In genomic region chr7:91080351-91080750, GRCh38 we compare ENCODE assay signal across 27 cellular contexts.
"Had no signal": no experiment of that assay in that cellular context is flagged by ENCODE, and none has a peak within 500 bp of the region (broad histone marks: within the 10 kb centered on the region; RNA-seq: fewer than 3 reads in every experiment).

No MANE protein-coding gene starts in this region.

- H3K27ac Mint-ChIP-seq: activated CD4-positive, alpha-beta T cell treated with anti-CD3 and anti-CD28 coated beads, Interleukin-2, amount 10 ng/mL, durations not matched to agents 24 days and 14 days; activated CD8-positive, alpha-beta memory T cell treated with anti-CD3 and anti-CD28 coated beads, Interleukin-2, amount 10 ng/mL, durations not matched to agents 7 days and 5 days; activated naive CD4-positive, alpha-beta T cell treated with anti-CD3 and anti-CD28 coated beads, Interleukin-2, amount 50 U/mL, for 72 hours; activated naive CD8-positive, alpha-beta T cell treated with anti-CD3 and anti-CD28 coated beads, Interleukin-2, amount 50 U/mL, for 24 hours; activated T-cell treated with anti-CD3 and anti-CD28 coated beads, Interleukin-2, amount 50 U/mL, for 24 hours; brain; T-helper 1 cell treated with Interleukin-12 subunit alpha and Interleukin-12 subunit beta and Interleukin-4 antibody, amounts not matched to agents 30 μg/mL and 1 μg/mL, for 36 hours had no signal

- H3K27ac ChIP-seq: KMS-11, Peyer's patch, RWPE1 had no signal

- H3K4me3 Mint-ChIP-seq: activated CD4-positive, alpha-beta T cell treated with anti-CD3 and anti-CD28 coated beads, Interleukin-2, amount 10 ng/mL, durations not matched to agents 24 days and 14 days; activated CD8-positive, alpha-beta memory T cell treated with anti-CD3 and anti-CD28 coated beads, Interleukin-2, amount 10 ng/mL, durations not matched to agents 7 days and 5 days; activated naive CD8-positive, alpha-beta T cell treated with anti-CD3 and anti-CD28 coated beads, Interleukin-2, amount 50 U/mL, for 24 hours; activated T-cell treated with anti-CD3 and anti-CD28 coated beads, Interleukin-2, amount 50 U/mL, for 24 hours; brain; central memory CD8-positive, alpha-beta T cell; T-helper 1 cell treated with Interleukin-12 subunit alpha and Interleukin-12 subunit beta and Interleukin-4 antibody, amounts not matched to agents 30 μg/mL and 1 μg/mL, for 36 hours had no signal

- ATAC-seq: activated CD4-positive, CD25-positive, alpha-beta regulatory T cell treated with anti-CD3 and anti-CD28 coated beads, Interleukin-2, amount 50 U/mL, for 24 hours; activated CD8-positive, alpha-beta memory T cell treated with anti-CD3 and anti-CD28 coated beads, Interleukin-2, amount 10 ng/mL, durations not matched to agents 7 days and 5 days; activated naive CD4-positive, alpha-beta T cell treated with anti-CD3 and anti-CD28 coated beads, Interleukin-2, amount 50 U/mL, for 72 hours; activated naive CD8-positive, alpha-beta T cell treated with anti-CD3 and anti-CD28 coated beads, Interleukin-2, amount 50 U/mL, for 24 hours had no signal

- H3K4me1 Mint-ChIP-seq: activated CD8-positive, alpha-beta memory T cell treated with anti-CD3 and anti-CD28 coated beads, Interleukin-2, amount 10 ng/mL, durations not matched to agents 7 days and 5 days; central memory CD8-positive, alpha-beta T cell had no signal

- H3K36me3 ChIP-seq: MG63, Peyer's patch, SJSA1 had no signal

- DNase-seq: activated CD4-positive, alpha-beta T cell treated with anti-CD3 and anti-CD28 coated beads, Interleukin-2, amount 10 ng/mL, durations not matched to agents 24 days and 14 days; activated CD4-positive, alpha-beta T cell treated with anti-CD3 and anti-CD28 coated beads, Interleukin-2, amount 50 U/mL, for 48 hours; activated CD8-positive, alpha-beta memory T cell treated with anti-CD3 and anti-CD28 coated beads, Interleukin-2, amount 10 ng/mL, durations not matched to agents 7 days and 5 days; activated effector memory CD4-positive, alpha-beta T cell treated with anti-CD3 and anti-CD28 coated beads, Interleukin-2, amount 50 U/mL, for 16 hours; activated naive CD4-positive, alpha-beta T cell treated with Interleukin-2 at 50 U/mL for 16 hours; activated naive CD8-positive, alpha-beta T cell treated with anti-CD3 and anti-CD28 coated beads, Interleukin-2, amount 50 U/mL, for 24 hours; activated T-cell treated with anti-CD3 and anti-CD28 coated beads, Interleukin-2, amount 50 U/mL, for 24 hours; amygdala; MG63; MV-4-11; NCI-H1092 treated with DMSO at 0.1 percent for 48 hours; NCI-H1417 treated with DMSO at 0.1 percent for 48 hours; NCI-H1694; NCI-H2029; NCI-H2171 treated with DMSO at 0.1 percent for 48 hours; NCI-H226; NK-92 treated with Interleukin-12 subunit alpha and Interleukin-12 subunit beta, amount 100 ng/mL, for 24 hours; Peyer's patch; Right ventricle myocardium superior had no signal

- H3K9ac ChIP-seq: KMS-11 had no signal

- H3K9me3 ChIP-seq: MG63, Peyer's patch, SJSA1 had no signal

- H3K4me3 ChIP-seq: MG63, Peyer's patch, SJSA1 had no signal

- H3K4me2 ChIP-seq: KMS-11 had no signal

- H3K27me3 ChIP-seq: MG63, Peyer's patch, SJSA1 had no signal

- H3K9me3 Mint-ChIP-seq: activated CD4-positive, alpha-beta T cell treated with anti-CD3 and anti-CD28 coated beads, Interleukin-2, amount 10 ng/mL, durations not matched to agents 24 days and 14 days; activated naive CD8-positive, alpha-beta T cell treated with anti-CD3 and anti-CD28 coated beads, Interleukin-2, amount 50 U/mL, for 24 hours; activated T-cell treated with anti-CD3 and anti-CD28 coated beads, Interleukin-2, amount 50 U/mL, for 24 hours; central memory CD8-positive, alpha-beta T cell; T-helper 1 cell treated with Interleukin-12 subunit alpha and Interleukin-12 subunit beta and Interleukin-4 antibody, amounts not matched to agents 30 μg/mL and 1 μg/mL, for 36 hours had no signal

- H3K36me3 Mint-ChIP-seq: activated CD8-positive, alpha-beta memory T cell treated with anti-CD3 and anti-CD28 coated beads, Interleukin-2, amount 10 ng/mL, durations not matched to agents 7 days and 5 days; brain had no signal

- H3K4me1 ChIP-seq: Peyer's patch had no signal

- H3K27me3 Mint-ChIP-seq: activated naive CD8-positive, alpha-beta T cell treated with anti-CD3 and anti-CD28 coated beads, Interleukin-2, amount 50 U/mL, for 24 hours; activated T-cell treated with anti-CD3 and anti-CD28 coated beads, Interleukin-2, amount 50 U/mL, for 24 hours; brain; central memory CD8-positive, alpha-beta T cell had no signal
